In the genomic region with DNA sequence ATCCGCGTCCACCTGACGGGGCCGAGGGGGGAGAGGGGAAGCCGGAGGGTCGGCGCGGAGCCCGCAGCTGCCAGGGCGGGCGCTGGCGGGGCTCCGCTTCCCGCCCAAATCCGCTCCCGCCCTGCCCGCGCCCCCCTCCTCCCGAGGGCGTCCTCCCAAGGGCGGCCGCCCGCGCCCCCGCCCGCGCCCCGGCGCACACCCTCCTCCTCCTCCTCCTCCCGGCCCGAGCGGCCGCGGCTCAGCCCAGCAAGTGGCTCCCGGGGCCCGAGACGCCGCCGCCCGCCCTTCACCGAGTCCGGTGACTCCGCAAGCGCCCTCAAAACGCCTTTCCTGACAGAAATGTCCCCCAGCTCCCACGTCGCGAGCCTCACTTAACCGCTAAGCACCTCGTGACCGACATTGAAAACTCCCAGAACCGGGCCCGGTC, we compare ENCODE assay signal across 8 cellular contexts. TPM values are rescaled to one million over a fixed set of nuclear protein-coding genes. Genes with fewer than 3 reads are reported as not detected.
A peak's percentile ranks its signal among the peaks of the same experiment; 100 is the strongest.
DNase-seq lines count a peak whose midpoint lies in the region; ATAC-seq, FAIRE-seq and TF ChIP-seq lines count a peak whose summit lies in the region.

No MANE protein-coding gene starts in this region.

- peaks cover 36% of the 10 kb centered on the region for H3K36me3 Mint-ChIP-seq in HFFc6 (ENCODE audit: low read depth)

- CTCF ChIA-PET in K562 (lab: Yijun Ruan, JAX; ENCODE audit: low intra/inter-chr PET ratio) = no interaction called here

- no peak for TF ChIP-seq EP300 in K562 (IDR thresholded peaks at IDR 0.05; ENCODE audit: low read length)

- H3K9me3 ChIP-seq in ES-I3 (ENCODE audit: control insufficient read depth, insufficient read depth, low read length) = no peaks in the 10 kb centered on the region
- H3K9me3 ChIP-seq in RWPE2 (ENCODE audit: severe bottlenecking) = no peaks in the 10 kb centered on the region
- H3K9me3 ChIP-seq in K562 (replicated peaks; ENCODE audit: control insufficient read depth, insufficient read depth, low read depth, low read length) = no peaks in the 10 kb centered on the region
- H3K9me3 ChIP-seq in iPS-20b (ENCODE audit: insufficient read depth, low read depth, low read length) = no peaks in the 10 kb centered on the region
- H3K9me3 ChIP-seq in small intestine (ENCODE audit: control insufficient read depth, low read depth) = no peaks in the 10 kb centered on the region

- no peaks in the 10 kb centered on the region for H3K27me3 ChIP-seq in RWPE2 (ENCODE audit: insufficient read depth, poor library complexity, severe bottlenecking)
- H3K27me3 ChIP-seq in K562 (ENCODE audit: control insufficient read depth in 2 of 2, insufficient read depth in 2 of 2, low read length in 2 of 2) = no peaks in the 10 kb centered on the region
- H3K27me3 ChIP-seq in iPS-20b (ENCODE audit: insufficient read depth, low read length) = 0 out of 2 replicates have a peak, but pooled peaks cover 5% of the 10 kb centered on the region
- no peaks in the 10 kb centered on the region for H3K27me3 ChIP-seq in small intestine (ENCODE audit: control insufficient read depth in 2 of 2, insufficient read depth in 2 of 2, low read length in 2 of 2)

- DNase-seq in HFFc6 (peak; percentile 8), RWPE2 (ENCODE audit: low spot score) (no peak), K562 (ENCODE audit: extremely low read depth in 1 of 4, low spot score in 3 of 4) (peak; percentile 59 to 70 (median 62)), small intestine (no peak), retina (no peak), H54 (ENCODE audit: insufficient read length, low spot score) (no peak)

- no peak for ATAC-seq in RWPE2 (ENCODE audit: low read depth)
- peak; percentile 54 for ATAC-seq in K562

- intact Hi-C loops in K562 (cut with micrococcal nuclease) = loop anchor here (1.0 to 10.0 kb wide), 3 partner anchors 36 to 951 kb away; a partner anchor contains a TSS

- TF ChIP-seq POLR2A in K562 (conservative IDR thresholded peaks at IDR 0.05) = no peak
- TF ChIP-seq POLR2A in H54 (IDR thresholded peaks at IDR 0.05; ENCODE audit: low read depth, low read length) = no peak

- in situ Hi-C loops in K562 (cut with MboI) = loop anchor here (5.0 kb wide), 1 partner anchor 34 kb away; no protein-coding TSS in a partner anchor

- 0% methylated on average over 16 of the region's 53 CpGs for WGBS in K562 (ENCODE audit: insufficient coverage, low coverage, missing lambda C conversion rate)
- WGBS in small intestine, 3 donors = 0 to 1% (median 0%) methylated on average over 25 to 52 of the region's 53 CpGs

- no TSS peak for BruUV-seq in K562 (replicated peaks; lab: Mats Ljungman, UMichigan)

- no peaks in the 10 kb centered on the region for H3K9me1 ChIP-seq in K562 (ENCODE audit: control insufficient read depth, insufficient read depth, low read length)

- peaks cover 19% of the 10 kb centered on the region for H3K36me3 ChIP-seq in ES-I3 (ENCODE audit: insufficient read depth, low read length)
- H3K36me3 ChIP-seq in RWPE2 (ENCODE audit: low read depth) = peaks cover 51% of the 10 kb centered on the region
- peaks cover 48% of the 10 kb centered on the region for H3K36me3 ChIP-seq in K562 (ENCODE audit: control insufficient read depth, insufficient read depth, low read length)
- peaks cover 48% of the 10 kb centered on the region for H3K36me3 ChIP-seq in iPS-20b (ENCODE audit: insufficient read depth, low read depth, low read length)
- no peaks in the 10 kb centered on the region for H3K36me3 ChIP-seq in small intestine (ENCODE audit: control insufficient read depth in 2 of 2, insufficient read depth in 2 of 2, low read length in 2 of 2)

- peak overlapping the region; percentile 93 for H3K4me3 Mint-ChIP-seq in HFFc6

- H3K79me2 ChIP-seq in K562 (ENCODE audit: control insufficient read depth, insufficient read depth, low read length) = peaks cover 55% of the 10 kb centered on the region

- H3K4me1 ChIP-seq in ES-I3 (ENCODE audit: insufficient read depth, low read length) (peaks cover 8% of the 10 kb centered on the region; the same call in 1 of the 2 replicates), RWPE2 (ENCODE audit: insufficient read depth, poor library complexity, severe bottlenecking) (peaks cover 30% of the 10 kb centered on the region), K562 (replicated peaks in 1 of 2; ENCODE audit: control insufficient read depth in 2 of 2, insufficient read depth in 2 of 2, low read length in 2 of 2) (peaks cover 4 to 13% of the 10 kb centered on the region in 2 experiments; a peak in 4 of 5 replicates), iPS-20b (ENCODE audit: insufficient read depth, low read length) (peaks cover 16% of the 10 kb centered on the region; the same call in 1 of the 2 replicates), small intestine (ENCODE audit: control insufficient read depth in 2 of 2, insufficient read depth in 1 of 2, low read depth in 1 of 2, low read length in 1 of 2) (peaks cover 0 to 2% of the 10 kb centered on the region in 2 donors)

- TF ChIP-seq CTCF in HFFc6 (IDR thresholded peaks at IDR 0.05) (no peak), RWPE2 (IDR thresholded peaks at IDR 0.05; ENCODE audit: poor library complexity, severe bottlenecking) (no peak), K562 (IDR thresholded peaks at IDR 0.05 in 2 of 3, conservative IDR thresholded peaks at IDR 0.05 in 1 of 3; ENCODE audit: insufficient read depth in 2 of 3, low read depth in 1 of 3, low read length in 3 of 3) (no peak)

- H3K4me3 ChIP-seq in RWPE2 (ENCODE audit: severe bottlenecking) (peak overlapping the region; percentile 97), K562 (peak overlapping the region; percentile 95), iPS-20b (ENCODE audit: low read length) (peak overlapping the region; percentile 96), small intestine (ENCODE audit: low read depth in 1 of 2, low read length in 2 of 2) (peak overlapping the region; percentile 77 to 82)

- no peaks in the 10 kb centered on the region for H3K9me3 Mint-ChIP-seq in HFFc6

- no peaks in the 10 kb centered on the region; the same call in 1 of the 2 replicates for H4K20me1 ChIP-seq in K562 (replicated peaks; ENCODE audit: control insufficient read depth, insufficient read depth, low read length)

- H3K27ac ChIP-seq in RWPE2 (ENCODE audit: poor library complexity, severe bottlenecking) = peak overlapping the region; percentile 89
- peak overlapping the region; percentile 99 for H3K27ac ChIP-seq in K562 (ENCODE audit: extremely low read depth, low read depth, low read length)
- H3K27ac ChIP-seq in iPS-20b (ENCODE audit: low read length) = peak overlapping the region; percentile 95
- H3K27ac ChIP-seq in small intestine (ENCODE audit: low read depth in 1 of 2, low read length in 1 of 2) = peak overlapping the region; percentile 97

- peaks cover 4% of the 10 kb centered on the region for H3K27me3 Mint-ChIP-seq in HFFc6 (ENCODE audit: insufficient read depth)

- H3K4me2 ChIP-seq in K562 (ENCODE audit: insufficient read depth, low read length) = peak overlapping the region; percentile 91

- peaks cover 61% of the 10 kb centered on the region for H3K4me1 Mint-ChIP-seq in HFFc6 (ENCODE audit: low read depth)

- H3K9ac ChIP-seq in ES-I3 (ENCODE audit: low read depth, low read length) (peak overlapping the region; percentile 99), K562 (ENCODE audit: insufficient read depth in 1 of 2, low read depth in 2 of 2, low read length in 2 of 2) (peak overlapping the region; percentile 99 to 100), iPS-20b (ENCODE audit: low read depth, low read length) (peak overlapping the region; percentile 98)

- TF ChIP-seq RAD21 in K562 (CRISPR knock-in tag; conservative IDR thresholded peaks at IDR 0.05 in 1 of 2, IDR thresholded peaks at IDR 0.05 in 1 of 2) = no peak

- no peak for FAIRE-seq in K562 (lab: Jason Lieb, UNC)
- FAIRE-seq in small intestine (lab: Jason Lieb, UNC) = no peak
- FAIRE-seq in H54 (lab: Jason Lieb, UNC) = no peak

- POLR2A ChIA-PET in K562 (lab: Yijun Ruan, JAX) = interaction anchor here (0.7 to 8.8 kb wide), 23 partner anchors 8 to 1178 kb away, joined by 3 to 123 read pairs (median 4); a partner anchor contains a TSS

- peak overlapping the region; percentile 100 for H3K27ac Mint-ChIP-seq in HFFc6

- no peak overlapping the region for H2AFZ ChIP-seq in K562 (ENCODE audit: low read depth, low read length)

RNA-seq across cellular contexts. Expression of a gene that starts 0.5 kb away (rescaled TPM):
- total RNA-seq in HFFc6 (2021; fragmentation: NEBNext Ultra II Directional; extraction: Animal tissue kit (Norgen Biotek cat#: 25700)) = 100 to 1,000 TPM in 4 of 6 experiments, 10 to 100 TPM in 2; 53.0 to 130 (median 117) TPM
- total RNA-seq in K562 (2011; cell fraction: chromatin; rRNA removed; ENCODE audit: low replicate concordance) = 56.7 and 220 TPM in 2 replicates
- 58.0 and 74.9 TPM in 2 replicates for total RNA-seq in K562 (2011; cell fraction: nucleolus; rRNA removed)
- total RNA-seq in K562 (2011; cell fraction: nucleoplasm; rRNA removed) = 99.8 and 119 TPM in 2 replicates
- total RNA-seq in K562 (2014; rRNA removed) (443 and 555 TPM in 2 replicates), K562 (2014; rRNA removed; fragmentation: Illumina TruSeq; extraction: Trizol) (683 and 814 TPM in 2 replicates), K562 (2015; rRNA removed; fragmentation: Illumina TruSeq; extraction: Trizol) (521 and 540 TPM in 2 replicates), K562 (2021) (283 and 309 TPM in 2 replicates)
- polyA plus RNA-seq in K562 (2011; rRNA removed) (436 and 626 TPM in 2 replicates), K562 (2014; fragmentation: Illumina TruSeq; extraction: Trizol) (656 and 724 TPM in 2 replicates), K562 (2014; fragmentation: Nextera tagmentation; extraction: Ambion mirVana) (100 to 1,000 TPM; 596 to 814 TPM), K562 (2014; rRNA removed) (678 and 822 TPM in 2 replicates), small intestine (100 to 1,000 TPM in 1 of 3 donors, 10 to 100 TPM in 2; 46.5 to 274 (median 64.0) TPM)
- 63.6 and 149 TPM in 2 replicates for polyA plus RNA-seq in K562 (2011; cell fraction: cytosol; rRNA removed)
- 85.9 and 178 TPM in 2 replicates for polyA plus RNA-seq in K562 (2011; cell fraction: nucleus; rRNA removed)
- polyA plus RNA-seq in K562 (2012) = 459 and 564 TPM in 2 replicates
- 292 and 352 TPM in 2 replicates for polyA minus RNA-seq in K562 (2011; rRNA and poly(A)+ RNA removed)
- polyA minus RNA-seq in K562 (2011; cell fraction: cytosol; rRNA and poly(A)+ RNA removed) = 101 and 105 TPM in 2 replicates
- polyA minus RNA-seq in K562 (2011; cell fraction: nucleus; rRNA and poly(A)+ RNA removed) = 42.4 and 123 TPM in 2 replicates

RNA-seq across cellular contexts. Expression of a gene that starts 37.1 kb away (rescaled TPM):
- 10 to 100 TPM in 5 of 6 experiments, 1 to 10 TPM in 1; 9.3 to 17.0 (median 14.2) TPM for total RNA-seq in HFFc6 (2021; fragmentation: NEBNext Ultra II Directional; extraction: Animal tissue kit (Norgen Biotek cat#: 25700))
- 4.1 and 6.4 TPM in 2 replicates for total RNA-seq in K562 (2011; cell fraction: chromatin; rRNA removed; ENCODE audit: low replicate concordance)
- 7.8 and 9.5 TPM in 2 replicates for total RNA-seq in K562 (2011; cell fraction: nucleolus; rRNA removed)
- total RNA-seq in K562 (2011; cell fraction: nucleoplasm; rRNA removed) = 3.2 and 6.7 TPM in 2 replicates
- total RNA-seq in K562 (2014; rRNA removed) (47.6 and 50.3 TPM in 2 replicates), K562 (2014; rRNA removed; fragmentation: Illumina TruSeq; extraction: Trizol) (31.8 and 32.7 TPM in 2 replicates), K562 (2015; rRNA removed; fragmentation: Illumina TruSeq; extraction: Trizol) (43.9 and 51.1 TPM in 2 replicates), K562 (2021) (28.5 and 32.6 TPM in 2 replicates)
- polyA plus RNA-seq in K562 (2011; rRNA removed) (29.8 and 42.8 TPM in 2 replicates), K562 (2014; fragmentation: Illumina TruSeq; extraction: Trizol) (26.1 and 31.2 TPM in 2 replicates), K562 (2014; fragmentation: Nextera tagmentation; extraction: Ambion mirVana) (1 to 10 TPM; 5.9 to 6.9 TPM), K562 (2014; rRNA removed) (41.4 and 43.2 TPM in 2 replicates), small intestine (10 to 100 TPM in 1 of 3 donors, 1 to 10 TPM in 2; 5.6 to 16.1 (median 8.6) TPM)
- 11.3 and 11.5 TPM in 2 replicates for polyA plus RNA-seq in K562 (2011; cell fraction: cytosol; rRNA removed)
- 8.1 and 9.0 TPM in 2 replicates for polyA plus RNA-seq in K562 (2011; cell fraction: nucleus; rRNA removed)
- polyA plus RNA-seq in K562 (2012) = 26.8 and 53.4 TPM in 2 replicates
- 13.2 and 14.1 TPM in 2 replicates for polyA minus RNA-seq in K562 (2011; rRNA and poly(A)+ RNA removed)
- polyA minus RNA-seq in K562 (2011; cell fraction: cytosol; rRNA and poly(A)+ RNA removed) = 7.4 and 10.6 TPM in 2 replicates
- polyA minus RNA-seq in K562 (2011; cell fraction: nucleus; rRNA and poly(A)+ RNA removed) = 6.9 and 11.6 TPM in 2 replicates

Comparison
In these comparisons a context has a peak if more than half of its experiments do, and no peak if none do; other contexts are left out.
1. DNase-seq: peak in HFFc6 (single experiment) and K562 (4 of 4); none in RWPE2 (single experiment), small intestine (single experiment), retina (single experiment) and H54 (single experiment).
2. Peak in every context shown above with its lines, with median percentiles within 50 percentile points of each other: H3K9ac ChIP-seq, H3K27ac ChIP-seq and H3K4me3 ChIP-seq.